Comparison of ENCODE assay signal across 13 cellular contexts in the genomic region with DNA sequence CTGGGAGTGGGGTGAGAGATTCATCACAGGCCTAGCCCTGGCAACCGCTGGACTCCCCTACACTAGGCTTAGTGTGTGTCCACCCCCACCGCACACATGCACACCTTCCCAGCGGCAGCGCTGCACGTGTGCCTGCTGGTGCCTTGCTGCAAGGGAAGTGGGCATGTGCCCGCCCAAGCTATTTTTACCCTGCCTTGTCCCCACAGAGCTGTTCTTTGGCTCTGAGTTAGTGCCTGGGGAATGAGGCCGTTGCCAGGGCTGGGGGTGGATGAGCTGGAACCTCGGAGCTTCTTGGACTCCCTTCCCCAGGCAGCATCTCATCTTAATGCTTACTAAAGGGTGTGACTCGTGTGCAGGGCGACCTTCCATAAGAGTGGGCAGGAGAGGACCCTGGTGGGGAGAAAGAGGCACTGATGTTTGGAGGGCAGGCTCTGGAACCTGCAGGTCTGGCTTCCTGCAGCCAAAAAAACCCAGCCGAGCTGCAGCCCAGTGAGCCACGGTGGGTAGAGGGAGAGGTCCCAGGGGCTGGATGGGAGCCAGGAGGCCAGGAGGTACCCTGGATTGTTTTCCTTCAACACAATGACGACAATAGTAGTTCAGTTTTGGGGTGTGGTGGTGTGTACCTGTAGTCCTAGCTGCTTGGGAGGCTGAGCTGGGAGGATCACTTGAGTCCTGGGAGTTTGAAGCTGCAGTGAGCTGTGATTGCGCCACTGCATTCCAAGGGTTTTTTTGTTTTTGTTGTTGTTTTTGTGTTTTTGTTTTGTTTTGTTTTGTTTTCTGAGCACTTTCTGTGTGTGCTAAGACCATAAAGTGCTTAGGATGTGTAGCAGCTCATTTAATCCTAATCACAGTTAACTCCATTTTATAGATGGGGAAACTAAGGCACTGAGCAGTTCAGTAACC.
DNase-seq lines count a peak whose midpoint lies in the region; ATAC-seq and TF ChIP-seq lines count a peak whose summit lies in the region.
"Had no signal": no experiment of that assay in that cellular context is flagged by ENCODE, and none has a peak within 500 bp of the region (broad histone marks: within the 10 kb centered on the region; RNA-seq: fewer than 3 reads in every experiment).

No MANE protein-coding gene starts in this region.

- TF ChIP-seq CTCF in CD4-positive, alpha-beta T cell (IDR thresholded peaks at IDR 0.05): no peak
- no peak for TF ChIP-seq CTCF in OCI-LY1 (IDR thresholded peaks at IDR 0.05; ENCODE audit: low read length)
- no peak for TF ChIP-seq CTCF in dorsolateral prefrontal cortex (IDR thresholded peaks at IDR 0.05 in 54 of 56, conservative IDR thresholded peaks at IDR 0.05 in 2 of 56; ENCODE audit: low read depth in 1 of 56, partially characterized antibody in 56 of 56)
- no peak for TF ChIP-seq CTCF in smooth muscle cell (IDR thresholded peaks at IDR 0.05; ENCODE audit: borderline replicate concordance, insufficient read depth, poor library complexity, severe bottlenecking)

- H2AFZ ChIP-seq in OCI-LY1 (ENCODE audit: low read length) (no peak overlapping the region), smooth muscle cell (ENCODE audit: low read depth) (no peak overlapping the region)

- H3K9ac ChIP-seq in OCI-LY1 (ENCODE audit: low read length) (peak overlapping the region; percentile 49; the same call in 1 of the 2 replicates), smooth muscle cell (ENCODE audit: low read depth) (no peak overlapping the region)
- H3K9ac ChIP-seq: KMS-11 had no signal

- H3K4me1 Mint-ChIP-seq in CD4-positive, alpha-beta T cell (ENCODE audit: low read depth): peaks cover 55% of the 10 kb centered on the region

- no peaks in the 10 kb centered on the region for H3K9me3 ChIP-seq in CD4-positive, alpha-beta T cell (ENCODE audit: control insufficient read depth, low read length)
- H3K9me3 ChIP-seq in OCI-LY1 (ENCODE audit: low read length) (no peaks in the 10 kb centered on the region), smooth muscle cell (replicated peaks; ENCODE audit: low read depth) (no peaks in the 10 kb centered on the region)
- H3K9me3 ChIP-seq: neutrophil had no signal

- intact Hi-C loops in CD4-positive, alpha-beta T cell (cut with DNase I, micrococcal nuclease): no loop called here
- intact Hi-C loops in dorsolateral prefrontal cortex (cut with DNase I): loop anchor here (5.0 to 10.0 kb wide), 2 partner anchors 43 to 46 kb away; no protein-coding TSS in a partner anchor

- no peaks in the 10 kb centered on the region for H3K27me3 Mint-ChIP-seq in CD4-positive, alpha-beta T cell

- H3K9me3 Mint-ChIP-seq in CD4-positive, alpha-beta T cell: no peaks in the 10 kb centered on the region

- H3K27ac ChIP-seq in CD4-positive, alpha-beta T cell (ENCODE audit: low read depth, low read length): peak overlapping the region; percentile 78
- H3K27ac ChIP-seq in OCI-LY1 (ENCODE audit: low read depth, low read length, poor library complexity, severe bottlenecking) (peak overlapping the region; percentile 76), dorsolateral prefrontal cortex (peak overlapping the region; percentile 62 to 94 (median 85)), smooth muscle cell (ENCODE audit: low read depth) (no peak overlapping the region)
- H3K27ac ChIP-seq: cardiac muscle cell, KMS-11 had no signal

- WGBS in smooth muscle cell (ENCODE audit: low lambda C conversion rate): 85% methylated on average over 14 of the region's 14 CpGs

- peaks cover 30% of the 10 kb centered on the region for H3K4me1 ChIP-seq in OCI-LY1 (ENCODE audit: insufficient read depth, low read length, severe bottlenecking)
- H3K4me1 ChIP-seq in smooth muscle cell (ENCODE audit: low read depth): no peaks in the 10 kb centered on the region

- POLR2A ChIA-PET in CD4-positive, alpha-beta T cell (lab: Charles Lee): interaction anchor here (0.9 to 5.4 kb wide), 8 partner anchors 14 to 197 kb away, joined by 3 to 141 read pairs (median 8); a partner anchor contains a TSS

- no peaks in the 10 kb centered on the region for H3K9me2 ChIP-seq in OCI-LY1 (ENCODE audit: low read depth, low read length)

- H3K4me2 ChIP-seq in OCI-LY1 (ENCODE audit: low read length) (peak overlapping the region; percentile 61; the same call in 1 of the 2 replicates), smooth muscle cell (no peak overlapping the region)

- H3K4me3 ChIP-seq in OCI-LY1 (ENCODE audit: low read depth, low read length, poor library complexity, severe bottlenecking) (peak overlapping the region; percentile 40), dorsolateral prefrontal cortex (peak overlapping the region in 5 of 59 donors; percentile 2 to 13 (median 4)), smooth muscle cell (no peak overlapping the region)
- H3K4me3 ChIP-seq: cardiac muscle cell had no signal

- peak overlapping the region; percentile 89 for H3K4me3 Mint-ChIP-seq in CD4-positive, alpha-beta T cell

- H3K79me2 ChIP-seq in OCI-LY1 (ENCODE audit: insufficient read depth, low read length) (no peaks in the 10 kb centered on the region), smooth muscle cell (ENCODE audit: low read depth) (no peaks in the 10 kb centered on the region)

- H3K36me3 Mint-ChIP-seq in CD4-positive, alpha-beta T cell (ENCODE audit: low read depth): peaks cover 4% of the 10 kb centered on the region

- no peak for ATAC-seq in CD4-positive, alpha-beta T cell (ENCODE audit: poor library complexity)
- no peak for ATAC-seq in GM18502 (IDR thresholded peaks at IDR 0.05; ENCODE audit: poor library complexity, unreplicated experiment)
- ATAC-seq in HG02571 (IDR thresholded peaks at IDR 0.05; ENCODE audit: unreplicated experiment): no peak

- H4K20me1 ChIP-seq in OCI-LY1 (ENCODE audit: insufficient read depth, low read length): no peaks in the 10 kb centered on the region
- no peaks in the 10 kb centered on the region for H4K20me1 ChIP-seq in smooth muscle cell (ENCODE audit: low read depth)

- H3F3A ChIP-seq in OCI-LY1 (ENCODE audit: insufficient read depth, low read length): no peaks in the 10 kb centered on the region
- no peaks in the 10 kb centered on the region for H3F3A ChIP-seq in smooth muscle cell (ENCODE audit: low read depth)

- no peaks in the 10 kb centered on the region for H3K36me3 ChIP-seq in OCI-LY1 (ENCODE audit: insufficient read depth, low read length)
- H3K36me3 ChIP-seq in smooth muscle cell (ENCODE audit: low read depth): no peaks in the 10 kb centered on the region
- H3K36me3 ChIP-seq: cardiac muscle cell had no signal

- CTCF ChIA-PET in CD4-positive, alpha-beta T cell (lab: Charles Lee): interaction anchor here (0.6 to 4.0 kb wide), 7 partner anchors 10 to 413 kb away, joined by 3 to 42 read pairs (median 4); no protein-coding TSS in a partner anchor

- no peaks in the 10 kb centered on the region for H3K27me3 ChIP-seq in CD4-positive, alpha-beta T cell (ENCODE audit: control insufficient read depth, insufficient read depth, low read length)
- H3K27me3 ChIP-seq in OCI-LY1 (ENCODE audit: insufficient read depth, low read length): no peaks in the 10 kb centered on the region
- no peaks in the 10 kb centered on the region for H3K27me3 ChIP-seq in dorsolateral prefrontal cortex
- H3K27me3 ChIP-seq in smooth muscle cell (ENCODE audit: low read depth): no peaks in the 10 kb centered on the region
- H3K27me3 ChIP-seq: cardiac muscle cell, neutrophil had no signal

- no peak for DNase-seq in CD4-positive, alpha-beta T cell
- DNase-seq in dorsolateral prefrontal cortex: peak; percentile 51 to 95 (median 82)
- peak; percentile 85 for DNase-seq in occipital lobe (lab: John Stamatoyannopoulos, UW)
- no peak for DNase-seq in DMS153 treated with DMSO at 0.1 percent for 48 hours (lab: John Stamatoyannopoulos, UW; ENCODE audit: unreplicated experiment)
- DNase-seq in smooth muscle cell (lab: John Stamatoyannopoulos, UW; ENCODE audit: unreplicated experiment): no peak
- DNase-seq: DMS 273 treated with DMSO at 0.1 percent for 48 hours; NK-92 treated with Interleukin-12 subunit alpha and Interleukin-12 subunit beta, amount 100 ng/mL, for 24 hours had no signal

- peak overlapping the region; percentile 89 for H3K27ac Mint-ChIP-seq in CD4-positive, alpha-beta T cell

Comparison
In these comparisons a context has a peak if more than half of its experiments do, and no peak if none do; other contexts are left out.
1. DNase-seq: peak in dorsolateral prefrontal cortex (10 of 10) and occipital lobe (single experiment); none in CD4-positive, alpha-beta T cell (0 of 10), DMS153 treated with DMSO at 0.1 percent for 48 hours (single experiment) and smooth muscle cell (single experiment).
2. intact Hi-C loops: an anchor here in dorsolateral prefrontal cortex (5.0 to 10.0 kb wide); none called in CD4-positive, alpha-beta T cell.